In genomic region chr20:17594443-17594842, GRCh38 we compare ENCODE assay signal across 10 cellular contexts.
A peak's percentile ranks its signal among the peaks of the same experiment; 100 is the strongest.
DNase-seq lines count a peak whose midpoint lies in the region; TF ChIP-seq lines count a peak whose summit lies in the region.
"Had no signal": no experiment of that assay in that cellular context is flagged by ENCODE, and none has a peak within 500 bp of the region (broad histone marks: within the 10 kb centered on the region; RNA-seq: fewer than 3 reads in every experiment).

No MANE protein-coding gene starts in this region.

- 0 out of 2 replicates have a peak, but pooled peaks cover 6% of the 10 kb centered on the region for H3K36me3 ChIP-seq in iPS-20b (ENCODE audit: insufficient read depth, low read depth, low read length)

- no peak overlapping the region for H3K9ac ChIP-seq in iPS-20b (ENCODE audit: low read depth, low read length)

- no peak overlapping the region for H3K27ac ChIP-seq in iPS-20b (ENCODE audit: low read length)

- H3K4me3 ChIP-seq in LNCaP clone FGC (ENCODE audit: low read depth, low read length) (peak overlapping the region; percentile 38), choroid plexus epithelial cell (ENCODE audit: low read depth, low read length) (no peak overlapping the region), iPS-20b (ENCODE audit: low read length) (peak overlapping the region; percentile 27; the same call in 1 of the 2 replicates)

- H3K9me3 ChIP-seq in iPS-20b (ENCODE audit: insufficient read depth, low read depth, low read length): no peaks in the 10 kb centered on the region

- no peaks in the 10 kb centered on the region for H3K27me3 ChIP-seq in iPS-20b (ENCODE audit: insufficient read depth, low read length)

- H3K4me1 ChIP-seq in iPS-20b (ENCODE audit: insufficient read depth, low read length): peaks cover 10% of the 10 kb centered on the region

- DNase-seq in LNCaP clone FGC (ENCODE audit: low read depth) (peak; percentile 97), choroid plexus epithelial cell (ENCODE audit: low read depth) (peak; percentile 84), stromal cell of bone marrow (ENCODE audit: low read depth) (peak; percentile 63), DMS153 treated with DMSO at 0.1 percent for 48 hours (lab: John Stamatoyannopoulos, UW; ENCODE audit: unreplicated experiment) (no peak), EL (no peak), DMS114 treated with DMSO at 0.1 percent for 48 hours (lab: John Stamatoyannopoulos, UW; ENCODE audit: unreplicated experiment) (no peak), NCI-H187 (lab: John Stamatoyannopoulos, UW) (no peak)
- DNase-seq: activated T-cell treated with anti-CD3 and anti-CD28 coated beads for 4 hours, NCI-H748 treated with DMSO at 0.1 percent for 48 hours had no signal

- TF ChIP-seq CTCF in LNCaP clone FGC (IDR thresholded peaks at IDR 0.05; ENCODE audit: control insufficient read depth, extremely low read depth, insufficient read depth) (no peak), choroid plexus epithelial cell (conservative IDR thresholded peaks at IDR 0.05; ENCODE audit: low read depth, low read length) (no peak)

Comparison
In these comparisons a context has a peak if more than half of its experiments do, and no peak if none do; other contexts are left out.
1. DNase-seq: peak in LNCaP clone FGC (single experiment), choroid plexus epithelial cell (single experiment) and stromal cell of bone marrow (single experiment); none in DMS153 treated with DMSO at 0.1 percent for 48 hours (single experiment), EL (single experiment), DMS114 treated with DMSO at 0.1 percent for 48 hours (single experiment) and NCI-H187 (0 of 2).